Comparison of ENCODE assay signal across 2 cellular contexts in genomic region chr6:168001037-168001348, GRCh38.
TF ChIP-seq lines count a peak whose summit lies in the region.

No MANE protein-coding gene starts in this region.

TF ChIP-seq in K562, 482 proteins besides CTCF, POLR2A, EP300 and RAD21:
- TF ChIP-seq SMARCE1 (IDR thresholded peaks at IDR 0.05) (no peak), JUNB (CRISPR knock-in tag; conservative IDR thresholded peaks at IDR 0.05) (no peak)
TF ChIP-seq in K562: peak in this region for 0.

TF ChIP-seq in HepG2, 621 proteins besides CTCF, POLR2A, EP300 and RAD21:
- TF ChIP-seq, protein P1, sequence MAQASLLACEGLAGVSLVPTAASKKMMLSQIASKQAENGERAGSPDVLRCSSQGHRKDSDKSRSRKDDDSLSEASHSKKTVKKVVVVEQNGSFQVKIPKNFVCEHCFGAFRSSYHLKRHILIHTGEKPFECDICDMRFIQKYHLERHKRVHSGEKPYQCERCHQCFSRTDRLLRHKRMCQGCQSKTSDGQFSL (CRISPR knock-in tag; IDR thresholded peaks at IDR 0.05) = no peak
